In the genomic region with DNA sequence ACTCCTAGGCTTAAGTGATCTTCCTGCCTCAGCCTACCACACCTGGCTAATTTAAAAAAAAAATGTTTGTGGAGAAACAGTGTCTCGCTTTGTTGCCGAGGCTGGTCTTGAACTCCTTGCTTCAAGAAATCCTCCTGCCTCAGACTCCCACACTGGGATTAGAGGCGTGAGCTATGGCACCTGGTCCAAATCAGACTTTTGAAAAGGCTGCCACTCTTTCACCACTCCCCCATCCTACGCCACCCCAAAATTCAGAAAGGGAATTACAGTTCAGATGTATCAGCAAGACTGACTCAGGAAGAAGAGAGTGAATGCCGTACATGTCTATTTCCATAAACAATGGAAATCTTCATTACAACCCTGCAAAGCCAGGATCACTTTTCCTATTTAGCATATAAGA, we compare ENCODE assay signal across 31 cellular contexts. TPM values are rescaled to one million over a fixed set of nuclear protein-coding genes. Genes with fewer than 3 reads are reported as not detected.
"Had no signal": no experiment of that assay in that cellular context is flagged by ENCODE, and none has a peak within 500 bp of the region (broad histone marks: within the 10 kb centered on the region; RNA-seq: fewer than 3 reads in every experiment).

No MANE protein-coding gene starts in this region.

- H3K4me3 ChIP-seq: ascending aorta had no signal

- H3K27ac Mint-ChIP-seq: activated B cell treated with CpG ODN at 0.5 μM for 24 hours; activated CD4-positive, alpha-beta memory T cell treated with anti-CD3 and anti-CD28 coated beads for 36 hours; activated CD4-positive, alpha-beta T cell treated with anti-CD3 and anti-CD28 coated beads for 36 hours; activated CD4-positive, alpha-beta T cell treated with anti-CD3 and anti-CD28 coated beads, Interleukin-2, amount 10 ng/mL, durations not matched to agents 24 days and 14 days; activated CD8-positive, alpha-beta memory T cell treated with anti-CD3 and anti-CD28 coated beads, Interleukin-2, amount 10 ng/mL, durations not matched to agents 7 days and 5 days; activated CD8-positive, alpha-beta T cell treated with anti-CD3 and anti-CD28 coated beads, Interleukin-2, amount 10 ng/mL, durations not matched to agents 7 days and 5 days; activated naive CD4-positive, alpha-beta T cell treated with anti-CD3 and anti-CD28 coated beads, Interleukin-2, amount 10 ng/mL, durations not matched to agents 7 days and 5 days; activated naive CD4-positive, alpha-beta T cell treated with anti-CD3 and anti-CD28 coated beads, Interleukin-2, amount 50 U/mL, for 72 hours; activated naive CD8-positive, alpha-beta T cell treated with anti-CD3 and anti-CD28 coated beads, Interleukin-2, amount 10 ng/mL, durations not matched to agents 7 days and 5 days; activated T-helper 1 cell treated with anti-CD3 and anti-CD28 coated beads, Interleukin-12 subunit alpha, Interleukin-12 subunit beta, Interleukin-2, Interleukin-4 antibody, amounts not matched to agents 30 ng/mL and 10 ng/mL and 1 ng/mL, durations not matched to agents 14 hours and 24 hours and 36 hours; activated T-helper 2 cell treated with anti-CD3 and anti-CD28 coated beads, Interferon-gamma antibody, Interleukin-2, Interleukin-4, amounts not matched to agents 10 μg/mL and 5 μg/mL and 100 μg/mL, durations not matched to agents 14 hours and 24 hours and 36 hours; T-helper 17 cell; T-helper 2 cell treated with Interferon-gamma antibody and Interleukin-4, amounts not matched to agents 5 μg/mL and 100 μg/mL, for 36 hours had no signal

- H3K4me3 Mint-ChIP-seq: activated B cell treated with CpG ODN at 0.5 μM for 24 hours; activated CD4-positive, alpha-beta memory T cell treated with anti-CD3 and anti-CD28 coated beads for 36 hours; activated CD4-positive, alpha-beta T cell treated with anti-CD3 and anti-CD28 coated beads for 36 hours; activated CD4-positive, alpha-beta T cell treated with anti-CD3 and anti-CD28 coated beads, Interleukin-2, amount 10 ng/mL, durations not matched to agents 24 days and 14 days; activated CD8-positive, alpha-beta memory T cell treated with anti-CD3 and anti-CD28 coated beads, Interleukin-2, amount 10 ng/mL, durations not matched to agents 7 days and 5 days; activated CD8-positive, alpha-beta T cell treated with anti-CD3 and anti-CD28 coated beads, Interleukin-2, amount 10 ng/mL, durations not matched to agents 7 days and 5 days; activated naive CD4-positive, alpha-beta T cell treated with anti-CD3 and anti-CD28 coated beads, Interleukin-2, amount 10 ng/mL, durations not matched to agents 7 days and 5 days; activated naive CD8-positive, alpha-beta T cell treated with anti-CD3 and anti-CD28 coated beads, Interleukin-2, amount 10 ng/mL, durations not matched to agents 7 days and 5 days; activated T-helper 1 cell treated with anti-CD3 and anti-CD28 coated beads, Interleukin-12 subunit alpha, Interleukin-12 subunit beta, Interleukin-2, Interleukin-4 antibody, amounts not matched to agents 30 ng/mL and 10 ng/mL and 1 ng/mL, durations not matched to agents 14 hours and 24 hours and 36 hours; T-helper 17 cell; T-helper 2 cell treated with Interferon-gamma antibody and Interleukin-4, amounts not matched to agents 5 μg/mL and 100 μg/mL, for 36 hours had no signal

- ATAC-seq: activated CD4-positive, alpha-beta T cell treated with anti-CD3 and anti-CD28 coated beads for 36 hours; activated CD8-positive, alpha-beta memory T cell treated with anti-CD3 and anti-CD28 coated beads, Interleukin-2, amount 10 ng/mL, durations not matched to agents 7 days and 5 days; activated CD8-positive, alpha-beta T cell treated with anti-CD3 and anti-CD28 coated beads, Interleukin-2, amount 10 ng/mL, durations not matched to agents 7 days and 5 days; activated naive CD4-positive, alpha-beta T cell treated with anti-CD3 and anti-CD28 coated beads, Interleukin-2, amount 50 U/mL, for 72 hours; esophagus mucosa; T-helper 17 cell had no signal

- H3K9me3 ChIP-seq: ascending aorta had no signal

- H3K36me3 ChIP-seq: ascending aorta, brain microvascular endothelial cell, WERI-Rb-1 had no signal

- DNase-seq: activated B cell treated with CpG ODN at 0.5 μM for 24 hours; activated CD4-positive, alpha-beta memory T cell treated with anti-CD3 and anti-CD28 coated beads for 36 hours; activated CD4-positive, alpha-beta T cell treated with anti-CD3 and anti-CD28 coated beads for 36 hours; activated CD4-positive, alpha-beta T cell treated with anti-CD3 and anti-CD28 coated beads, Interleukin-2, amount 10 ng/mL, durations not matched to agents 24 days and 14 days; activated CD4-positive, CD25-positive, alpha-beta regulatory T cell treated with anti-CD3 and anti-CD28 coated beads, Interleukin-2, amount 50 U/mL, for 72 hours; activated CD8-positive, alpha-beta memory T cell treated with anti-CD3 and anti-CD28 coated beads, Interleukin-2, amount 10 ng/mL, durations not matched to agents 7 days and 5 days; activated CD8-positive, alpha-beta memory T cell treated with anti-CD3 and anti-CD28 coated beads, Interleukin-2, amount 50 U/mL, for 4 hours; activated CD8-positive, alpha-beta T cell treated with anti-CD3 and anti-CD28 coated beads, Interleukin-2, amount 10 ng/mL, durations not matched to agents 7 days and 5 days; activated effector memory CD4-positive, alpha-beta T cell treated with anti-CD3 and anti-CD28 coated beads, Interleukin-2, amount 50 U/mL, for 16 hours; activated naive CD4-positive, alpha-beta T cell; activated naive CD4-positive, alpha-beta T cell treated with anti-CD3 and anti-CD28 coated beads, Interleukin-2, amount 10 ng/mL, durations not matched to agents 7 days and 5 days; activated naive CD8-positive, alpha-beta T cell treated with anti-CD3 and anti-CD28 coated beads, Interleukin-2, amount 10 ng/mL, durations not matched to agents 7 days and 5 days; activated T-cell treated with anti-CD3 and anti-CD28 coated beads, Interleukin-2, amount 50 U/mL, for 1 hour; activated T-cell treated with anti-CD3 and anti-CD28 coated beads, Interleukin-2, amount 50 U/mL, for 48 hours; brain microvascular endothelial cell; cortex of kidney; dermis blood vessel endothelial cell; effector CD4-positive, alpha-beta T cell; foreskin fibroblast; T-helper 1 cell; T-helper 17 cell; T1000 had no signal

- H3K4me1 ChIP-seq: ascending aorta had no signal

- H3K36me3 Mint-ChIP-seq: activated naive CD8-positive, alpha-beta T cell treated with anti-CD3 and anti-CD28 coated beads, Interleukin-2, amount 10 ng/mL, durations not matched to agents 7 days and 5 days had no signal

- H3K27ac ChIP-seq: ascending aorta, brain microvascular endothelial cell, WERI-Rb-1 had no signal

- H3K9me3 Mint-ChIP-seq: activated B cell treated with CpG ODN at 0.5 μM for 24 hours; activated CD4-positive, alpha-beta memory T cell treated with anti-CD3 and anti-CD28 coated beads for 36 hours; activated naive CD4-positive, alpha-beta T cell treated with anti-CD3 and anti-CD28 coated beads, Interleukin-2, amount 10 ng/mL, durations not matched to agents 7 days and 5 days; activated naive CD8-positive, alpha-beta T cell treated with anti-CD3 and anti-CD28 coated beads, Interleukin-2, amount 10 ng/mL, durations not matched to agents 7 days and 5 days; T-helper 2 cell treated with Interferon-gamma antibody and Interleukin-4, amounts not matched to agents 5 μg/mL and 100 μg/mL, for 36 hours had no signal

RNA-seq across cellular contexts. Expression of a gene that starts 2.9 kb away (rescaled TPM):
- total RNA-seq: activated CD4-positive, alpha-beta T cell treated with anti-CD3 and anti-CD28 coated beads for 36 hours; activated CD4-positive, alpha-beta T cell treated with anti-CD3 and anti-CD28 coated beads, Interleukin-2, amount 10 ng/mL, durations not matched to agents 24 days and 14 days; activated CD8-positive, alpha-beta memory T cell treated with anti-CD3 and anti-CD28 coated beads for 36 hours; activated CD8-positive, alpha-beta memory T cell treated with anti-CD3 and anti-CD28 coated beads, Interleukin-2, amount 10 ng/mL, durations not matched to agents 7 days and 5 days; activated naive CD8-positive, alpha-beta T cell treated with anti-CD3 and anti-CD28 coated beads, Interleukin-2, amount 10 ng/mL, durations not matched to agents 7 days and 5 days; activated T-helper 2 cell treated with anti-CD3 and anti-CD28 coated beads, Interferon-gamma antibody, Interleukin-2, Interleukin-4, amounts not matched to agents 10 μg/mL and 5 μg/mL and 100 μg/mL, durations not matched to agents 14 hours and 24 hours and 36 hours; ascending aorta; epithelial cell of proximal tubule; esophagus mucosa; T-helper 17 cell had no signal
